Comparison of ENCODE assay signal across 17 cellular contexts in the genomic region with DNA sequence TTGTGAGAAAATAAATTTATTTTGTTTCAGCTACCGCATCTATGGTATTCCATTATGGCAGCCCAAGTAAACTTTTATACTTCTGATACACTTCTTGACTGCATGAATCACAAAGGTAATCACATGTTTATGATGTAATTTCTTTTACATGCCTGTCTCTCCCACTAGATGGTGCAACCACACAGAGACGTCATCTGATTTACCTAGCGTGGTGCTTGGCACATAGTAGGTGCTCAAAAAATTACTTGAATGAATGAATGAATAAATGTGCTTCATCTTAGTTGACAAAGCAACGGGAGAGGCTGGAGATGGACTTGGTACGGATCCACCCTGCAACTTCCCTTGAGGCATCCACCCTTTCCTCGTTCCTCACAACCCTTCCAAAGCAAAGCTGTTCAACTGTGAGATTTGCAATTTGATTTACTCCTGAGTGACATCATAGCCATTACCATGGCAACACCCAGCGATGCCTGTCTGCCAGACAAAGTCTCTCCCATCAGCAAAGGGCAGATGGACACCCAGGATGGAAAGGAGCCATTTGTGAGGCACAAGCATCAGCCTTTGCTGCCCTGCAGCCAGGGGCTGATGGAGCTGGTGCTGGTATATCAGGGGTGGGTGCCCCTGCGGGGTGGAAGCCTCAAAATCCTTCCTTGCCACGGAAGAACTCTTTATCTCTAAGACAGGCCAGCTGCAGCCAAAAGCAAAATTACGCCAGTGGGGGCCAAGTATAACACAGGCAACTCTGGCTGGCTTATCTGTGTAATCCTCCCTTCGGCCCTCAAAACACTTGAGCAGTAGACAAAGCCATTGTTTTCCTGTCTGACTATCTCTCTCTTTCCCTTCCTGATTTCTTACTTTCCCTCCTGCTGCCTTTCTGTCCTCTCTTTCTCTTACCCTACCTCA. TPM values are rescaled to one million over a fixed set of nuclear protein-coding genes. Genes with fewer than 3 reads are reported as not detected.
DNase-seq lines count a peak whose midpoint lies in the region; ATAC-seq and TF ChIP-seq lines count a peak whose summit lies in the region.
"Had no signal": no experiment of that assay in that cellular context is flagged by ENCODE, and none has a peak within 500 bp of the region (broad histone marks: within the 10 kb centered on the region; RNA-seq: fewer than 3 reads in every experiment).

No MANE protein-coding gene starts in this region.

- H3K36me3 ChIP-seq in hepatocyte (replicated peaks; ENCODE audit: insufficient read depth, low read depth): no peaks in the 10 kb centered on the region
- no peaks in the 10 kb centered on the region for H3K36me3 ChIP-seq in ascending aorta
- H3K36me3 ChIP-seq: upper lobe of left lung had no signal

- DNase-seq in Caki2 (ENCODE audit: low read depth) (peak; percentile 30), hepatocyte (ENCODE audit: low spot score) (no peak), NCI-H1092 (lab: John Stamatoyannopoulos, UW) (no peak), NCI-H128 (lab: John Stamatoyannopoulos, UW; ENCODE audit: unreplicated experiment) (no peak), ascending aorta (ENCODE audit: low spot score in 2 of 2) (no peak)
- DNase-seq: activated CD4-positive, CD25-positive, alpha-beta regulatory T cell; activated CD8-positive, alpha-beta memory T cell treated with anti-CD3 and anti-CD28 coated beads, Interleukin-2, amount 10 ng/mL, durations not matched to agents 7 days and 5 days; C1 segment of cervical spinal cord; kidney glomerular epithelial cell; naive B cell; NCI-H446 treated with DMSO at 0.1 percent for 48 hours; stimulated activated naive B cell treated with anti-CD40 and anti-IgM and Interleukin-4, amounts not matched to agents 10 μg/mL and 1 μg/mL and 100 μg/mL, for 72 hours; SW 1271; upper lobe of left lung had no signal

- in situ Hi-C loops in Caki2 (cut with HindIII; ENCODE audit: low pct_unique_long_range_greater_than_20kb, low sequenced_read_pairs): no loop called here

- H3K4me2 ChIP-seq in hepatocyte: no peak overlapping the region

- H4K20me1 ChIP-seq in hepatocyte (ENCODE audit: insufficient read depth, poor library complexity, severe bottlenecking): no peaks in the 10 kb centered on the region

- TF ChIP-seq CTCF in 22Rv1 (IDR thresholded peaks at IDR 0.05): peak; percentile 15; the same call in 1 of the 2 replicates
- TF ChIP-seq CTCF in VCaP (conservative IDR thresholded peaks at IDR 0.05): peak; percentile 4; the same call in 1 of the 2 replicates
- TF ChIP-seq CTCF in hepatocyte (IDR thresholded peaks at IDR 0.05; ENCODE audit: poor library complexity): peak; percentile 14
- TF ChIP-seq CTCF in ascending aorta (IDR thresholded peaks at IDR 0.05): no peak

- no peak for ATAC-seq in GM19397 (IDR thresholded peaks at IDR 0.05; ENCODE audit: unreplicated experiment)
- ATAC-seq: activated CD8-positive, alpha-beta memory T cell treated with anti-CD3 and anti-CD28 coated beads, Interleukin-2, amount 10 ng/mL, durations not matched to agents 7 days and 5 days; stimulated activated naive B cell treated with anti-CD40 and anti-IgM and Interleukin-4, amounts not matched to agents 10 μg/mL and 1 μg/mL and 100 μg/mL, for 72 hours had no signal

- no peaks in the 10 kb centered on the region for H3K79me2 ChIP-seq in hepatocyte

- H3K27me3 ChIP-seq in hepatocyte (no peaks in the 10 kb centered on the region), ascending aorta (no peaks in the 10 kb centered on the region)
- H3K27me3 ChIP-seq: upper lobe of left lung had no signal

- H3K4me3 ChIP-seq in hepatocyte: no peak overlapping the region
- H3K4me3 ChIP-seq in ascending aorta: no peak overlapping the region
- H3K4me3 ChIP-seq: upper lobe of left lung had no signal

- H3K4me1 ChIP-seq in hepatocyte (ENCODE audit: insufficient read depth) (no peaks in the 10 kb centered on the region), ascending aorta (no peaks in the 10 kb centered on the region)
- H3K4me1 ChIP-seq: upper lobe of left lung had no signal

- intact Hi-C loops in ascending aorta (cut with DNase I): no loop called here

- H3K9me3 ChIP-seq in hepatocyte (ENCODE audit: low read depth) (no peaks in the 10 kb centered on the region), ascending aorta (no peaks in the 10 kb centered on the region)
- H3K9me3 ChIP-seq: upper lobe of left lung had no signal

- H2AFZ ChIP-seq in hepatocyte: no peak overlapping the region

- H3K27ac ChIP-seq in 22Rv1 (no peak overlapping the region), VCaP (no peak overlapping the region; the same call in 1 of the 2 replicates), hepatocyte (no peak overlapping the region), ascending aorta (no peak overlapping the region)
- H3K27ac ChIP-seq: upper lobe of left lung had no signal

- H3K9me2 ChIP-seq in hepatocyte (replicated peaks; ENCODE audit: insufficient read depth): no peaks in the 10 kb centered on the region

- 66% methylated on average over 11 of the region's 11 CpGs for WGBS in hepatocyte (ENCODE audit: low lambda C conversion rate, missing lambda C conversion rate)

RNA-seq across cellular contexts. Expression of a gene that starts 18.9 kb away (rescaled TPM):
- not detected in 2 replicates for total RNA-seq in Caki2 (2014; rRNA removed; shearing (Covaris generic); ENCODE audit: low replicate concordance)
- 0.24 and 0.33 TPM in 2 replicates for total RNA-seq in hepatocyte
- 0.35 and 1.1 TPM in 2 replicates for polyA plus RNA-seq in hepatocyte
- not detected for total RNA-seq in ascending aorta
- total RNA-seq: activated CD8-positive, alpha-beta memory T cell treated with anti-CD3 and anti-CD28 coated beads, Interleukin-2, amount 10 ng/mL, durations not matched to agents 7 days and 5 days had no signal

Comparison
In these comparisons a context has a peak if more than half of its experiments do, and no peak if none do; other contexts are left out.
1. CTCF ChIP-seq: peak in 22Rv1 (single experiment), VCaP (single experiment) and hepatocyte (single experiment); none in ascending aorta (0 of 3).